In the genomic region with DNA sequence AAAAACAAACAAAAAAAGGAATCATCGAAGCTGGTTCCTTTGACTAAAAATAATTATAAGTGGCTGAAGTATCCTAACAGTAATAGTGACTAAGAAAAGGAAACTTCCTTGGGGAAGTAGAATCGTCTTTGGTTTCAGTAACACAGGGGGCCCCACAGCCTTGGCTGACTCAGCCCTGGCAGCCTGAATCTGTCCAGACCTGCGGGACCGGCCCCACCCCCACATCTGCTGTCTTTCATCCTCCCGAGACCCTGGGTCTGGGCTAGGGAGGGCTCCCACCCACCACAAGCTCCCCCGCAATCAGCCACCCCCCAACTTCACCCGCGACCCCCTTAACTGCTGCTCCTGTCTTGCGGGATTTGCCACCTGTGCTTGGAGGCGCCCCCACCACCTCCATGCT, we compare ENCODE assay signal across 25 cellular contexts.
DNase-seq lines count a peak whose midpoint lies in the region; ATAC-seq, FAIRE-seq and TF ChIP-seq lines count a peak whose summit lies in the region.
"Had no signal": no experiment of that assay in that cellular context is flagged by ENCODE, and none has a peak within 500 bp of the region (broad histone marks: within the 10 kb centered on the region; RNA-seq: fewer than 3 reads in every experiment).

No MANE protein-coding gene starts in this region.

- CTCF ChIA-PET in HEK293T (lab: Yijun Ruan, JAX): no interaction called here

- no peak for TF ChIP-seq POLR2A in erythroblast (IDR thresholded peaks at IDR 0.05; ENCODE audit: low read length)

- DNase-seq in SKM-1 treated with dmso at 0.1 percent for 144 hours (lab: John Stamatoyannopoulos, UW; ENCODE audit: unreplicated experiment) (peak; percentile 10), SKM-1 (lab: John Stamatoyannopoulos, UW; ENCODE audit: unreplicated experiment) (no peak), NOMO-1 treated with dmso at 0.1 percent for 144 hours (lab: John Stamatoyannopoulos, UW; ENCODE audit: unreplicated experiment) (peak; percentile 49), bronchial epithelial cell (ENCODE audit: low read depth) (peak; percentile 32), erythroblast (lab: John Stamatoyannopoulos, UW) (no peak), islet precursor cell (no peak), omental fat pad (ENCODE audit: low spot score) (no peak), HEK293T (ENCODE audit: extremely low spot score) (no peak)
- DNase-seq: activated CD8-positive, alpha-beta T cell treated with anti-CD3 and anti-CD28 coated beads for 36 hours; CD8-positive, alpha-beta T cell; DMS 273 treated with DMSO at 0.1 percent for 48 hours; effector CD4-positive, alpha-beta T cell; heart right ventricle; NCI-H2029; NCI-H2227 treated with DMSO at 0.1 percent for 48 hours; sigmoid colon; stimulated activated CD4-positive, alpha-beta T cell treated with anti-CD3 and anti-CD28 coated beads, Interleukin-15, amount 100 ng/mL, for 24 hours had no signal

- no peak for FAIRE-seq in bronchial epithelial cell (lab: Jason Lieb, UNC)
- FAIRE-seq: colon, GM12891 had no signal

- ATAC-seq in omental fat pad (ENCODE audit: low FRiP score): no peak
- ATAC-seq: activated CD8-positive, alpha-beta T cell treated with anti-CD3 and anti-CD28 coated beads for 36 hours; activated T-helper 17 cell treated with anti-CD3 and anti-CD28 coated beads, Interleukin-2, amount 50 U/mL, for 72 hours; CD8-positive, alpha-beta T cell; heart right ventricle; Right ventricle myocardium inferior had no signal

- no peak overlapping the region for H3K4me3 ChIP-seq in bronchial epithelial cell (ENCODE audit: low read depth, low read length)
- H3K4me3 ChIP-seq: breast epithelium, heart right ventricle, neural progenitor cell, prostate gland, sigmoid colon, suprapubic skin had no signal

- H3K36me3 ChIP-seq in bronchial epithelial cell (ENCODE audit: control insufficient read depth, insufficient read depth, low read length): no peaks in the 10 kb centered on the region
- H3K36me3 ChIP-seq: breast epithelium, heart right ventricle, neural progenitor cell, prostate gland, sigmoid colon, suprapubic skin had no signal

- TF ChIP-seq CTCF in bronchial epithelial cell (IDR thresholded peaks at IDR 0.05; ENCODE audit: insufficient read depth, low read length, severe bottlenecking): no peak
- TF ChIP-seq CTCF in omental fat pad (IDR thresholded peaks at IDR 0.05): no peak

- POLR2A ChIA-PET in HEK293T (lab: Yijun Ruan, JAX): no interaction called here

- no peaks in the 10 kb centered on the region for H3K27me3 ChIP-seq in bronchial epithelial cell (ENCODE audit: control insufficient read depth, insufficient read depth, low read length)
- H3K27me3 ChIP-seq: breast epithelium, heart right ventricle, neural progenitor cell, sigmoid colon, suprapubic skin had no signal

TF ChIP-seq in HEK293T, 16 proteins besides CTCF, POLR2A, EP300 and RAD21:
- TF ChIP-seq, protein P1, sequence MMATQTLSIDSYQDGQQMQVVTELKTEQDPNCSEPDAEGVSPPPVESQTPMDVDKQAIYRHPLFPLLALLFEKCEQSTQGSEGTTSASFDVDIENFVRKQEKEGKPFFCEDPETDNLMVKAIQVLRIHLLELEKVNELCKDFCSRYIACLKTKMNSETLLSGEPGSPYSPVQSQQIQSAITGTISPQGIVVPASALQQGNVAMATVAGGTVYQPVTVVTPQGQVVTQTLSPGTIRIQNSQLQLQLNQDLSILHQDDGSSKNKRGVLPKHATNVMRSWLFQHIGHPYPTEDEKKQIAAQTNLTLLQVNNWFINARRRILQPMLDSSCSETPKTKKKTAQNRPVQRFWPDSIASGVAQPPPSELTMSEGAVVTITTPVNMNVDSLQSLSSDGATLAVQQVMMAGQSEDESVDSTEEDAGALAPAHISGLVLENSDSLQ (IDR thresholded peaks at IDR 0.05): no peak
- TF ChIP-seq ELF4 (IDR thresholded peaks at IDR 0.05) (no peak), LEF1 (IDR thresholded peaks at IDR 0.05; ENCODE audit: borderline replicate concordance) (no peak), NFRKB (IDR thresholded peaks at IDR 0.05) (no peak), SUZ12 (IDR thresholded peaks at IDR 0.05) (no peak), FOXK2 (IDR thresholded peaks at IDR 0.05) (no peak), L3MBTL2 (conservative IDR thresholded peaks at IDR 0.05) (no peak), CTBP1 (IDR thresholded peaks at IDR 0.05; ENCODE audit: borderline replicate concordance) (no peak), BHLHE40 (IDR thresholded peaks at IDR 0.05; ENCODE audit: borderline replicate concordance) (no peak), HDGF (IDR thresholded peaks at IDR 0.05; ENCODE audit: borderline replicate concordance) (no peak), FOXM1 (IDR thresholded peaks at IDR 0.05; ENCODE audit: borderline replicate concordance) (no peak), FOXA1 (IDR thresholded peaks at IDR 0.05) (no peak), ARNT (IDR thresholded peaks at IDR 0.05) (no peak)

Comparison
In these comparisons a context has a peak if more than half of its experiments do, and no peak if none do; other contexts are left out.
1. DNase-seq: peak in SKM-1 treated with dmso at 0.1 percent for 144 hours (single experiment), NOMO-1 treated with dmso at 0.1 percent for 144 hours (single experiment) and bronchial epithelial cell (single experiment); none in SKM-1 (single experiment), erythroblast (0 of 2), islet precursor cell (single experiment), omental fat pad (single experiment) and HEK293T (single experiment).